8 cellular contexts compared by ENCODE assay signal in genomic region chr13:110952135-110952534, GRCh38. TPM values are rescaled to one million over a fixed set of nuclear protein-coding genes. Genes with fewer than 3 reads are reported as not detected.
DNase-seq lines count a peak whose midpoint lies in the region; ATAC-seq and TF ChIP-seq lines count a peak whose summit lies in the region.
"Not testable (repeated sequence)": the region's sequence is repeated elsewhere in the genome, so short reads cannot be mapped to it uniquely, and the experiment has no call there.

No MANE protein-coding gene starts in this region.

- H3K9me3 ChIP-seq in HEK293 (ENCODE audit: control insufficient read depth, insufficient read depth, low read depth, low read length): not testable (repeated sequence)

- H3K4me3 ChIP-seq in HEK293 (ENCODE audit: low read depth, low read length): not testable (repeated sequence)

- peak; percentile 35 for DNase-seq in MCF 10A (ENCODE audit: unreplicated experiment)
- DNase-seq in stimulated activated naive CD8-positive, alpha-beta T cell treated with anti-CD3 and anti-CD28 coated beads, Interleukin-15, amount 100 ng/mL, for 72 hours: peak in 1 of 2 donors; percentile 45

- H3K4me3 Mint-ChIP-seq in MCF 10A (ENCODE audit: unreplicated experiment); stimulated activated naive CD8-positive, alpha-beta T cell treated with anti-CD3 and anti-CD28 coated beads, Interleukin-15, amount 100 ng/mL, for 72 hours: not testable (repeated sequence)

- H3K27ac ChIP-seq in HEK293 (ENCODE audit: extremely low read depth, low read depth, low read length): not testable (repeated sequence)

- H3K4me1 Mint-ChIP-seq in MCF 10A (ENCODE audit: insufficient read depth, unreplicated experiment): peaks cover 14% of the 10 kb centered on the region
- H3K4me1 Mint-ChIP-seq in stimulated activated naive CD8-positive, alpha-beta T cell treated with anti-CD3 and anti-CD28 coated beads, Interleukin-15, amount 100 ng/mL, for 72 hours: peaks cover 13% of the 10 kb centered on the region

- CTCF ChIA-PET in HEK293 (lab: Yijun Ruan, JAX); MCF 10A (lab: Yijun Ruan, JAX): not testable (repeated sequence)

- ATAC-seq in GM18861 (IDR thresholded peaks at IDR 0.05; ENCODE audit: unreplicated experiment) (peak; percentile 60), GM21360 (IDR thresholded peaks at IDR 0.05; ENCODE audit: unreplicated experiment) (peak; percentile 54), HG03039 (IDR thresholded peaks at IDR 0.05; ENCODE audit: unreplicated experiment) (peak; percentile 57), HG03521 (IDR thresholded peaks at IDR 0.05; ENCODE audit: unreplicated experiment) (peak; percentile 35)
- ATAC-seq in activated CD4-positive, CD25-positive, alpha-beta regulatory T cell treated with anti-CD3 and anti-CD28 coated beads, Interleukin-2, amount 50 U/mL, for 24 hours: peak; percentile 62 to 69
- ATAC-seq in stimulated activated naive CD8-positive, alpha-beta T cell treated with anti-CD3 and anti-CD28 coated beads, Interleukin-15, amount 100 ng/mL, for 72 hours: peak; percentile 90

- TF ChIP-seq CTCF in HEK293 (tag by site-specific recombination; IDR thresholded peaks at IDR 0.05); MCF 10A (IDR thresholded peaks at IDR 0.05; ENCODE audit: unreplicated experiment): not testable (repeated sequence)

- intact Hi-C loops in MCF 10A (cut with micrococcal nuclease): not testable (repeated sequence)

- POLR2A ChIA-PET in HEK293 (lab: Yijun Ruan, JAX): not testable (repeated sequence)
- POLR2A ChIA-PET in MCF 10A (lab: Yijun Ruan, JAX): interaction anchor here (0.7 to 2.1 kb wide), 2 partner anchors 37 to 92 kb away, joined by 3 to 5 read pairs; partner anchors contain the start of gene ANKRD10

- not testable (repeated sequence) for H3K27me3 Mint-ChIP-seq in MCF 10A (ENCODE audit: insufficient read depth, unreplicated experiment)
- peaks cover 23% of the 10 kb centered on the region for H3K27me3 Mint-ChIP-seq in stimulated activated naive CD8-positive, alpha-beta T cell treated with anti-CD3 and anti-CD28 coated beads, Interleukin-15, amount 100 ng/mL, for 72 hours

- H3K36me3 ChIP-seq in HEK293 (ENCODE audit: control insufficient read depth in 2 of 2, insufficient read depth in 1 of 2, low read length in 2 of 2): not testable (repeated sequence)

- H3K36me3 Mint-ChIP-seq in MCF 10A (ENCODE audit: insufficient read depth, unreplicated experiment): not testable (repeated sequence)

- BruUV-seq in MCF 10A (replicated peaks; lab: Mats Ljungman, UMichigan): not testable (repeated sequence)

- not testable (repeated sequence) for H3K27ac Mint-ChIP-seq in MCF 10A (ENCODE audit: low read depth, unreplicated experiment); stimulated activated naive CD8-positive, alpha-beta T cell treated with anti-CD3 and anti-CD28 coated beads, Interleukin-15, amount 100 ng/mL, for 72 hours

- not testable (repeated sequence) for H3K9me3 Mint-ChIP-seq in MCF 10A (ENCODE audit: unreplicated experiment); stimulated activated naive CD8-positive, alpha-beta T cell treated with anti-CD3 and anti-CD28 coated beads, Interleukin-15, amount 100 ng/mL, for 72 hours

- H3K4me1 ChIP-seq in HEK293 (ENCODE audit: control insufficient read depth, insufficient read depth, low read length): not testable (repeated sequence)

TF ChIP-seq in HEK293, 187 proteins besides CTCF, POLR2A, EP300 and RAD21:
- TF ChIP-seq ZFHX2 (tag by site-specific recombination; conservative IDR thresholded peaks at IDR 0.05) (peak; percentile 61; the same call in 1 of the 2 replicates), ZBTB17 (tag by site-specific recombination; IDR thresholded peaks at IDR 0.05) (peak; percentile 47), EGR2 (tag by site-specific recombination; IDR thresholded peaks at IDR 0.05; ENCODE audit: low read depth) (peak; percentile 49)

RNA-seq across cellular contexts. Expression of gene ANKRD10, which starts 37.3 kb away (rescaled TPM):
- total RNA-seq in MCF 10A (2022): 61.7 and 76.0 TPM in 2 replicates

Comparison
In these comparisons a context has a peak if more than half of its experiments do, and no peak if none do; other contexts are left out.
1. ATAC-seq: peak in every context shown above with its lines; median percentile 90 in stimulated activated naive CD8-positive, alpha-beta T cell treated with anti-CD3 and anti-CD28 coated beads, Interleukin-15, amount 100 ng/mL, for 72 hours; 66 in activated CD4-positive, CD25-positive, alpha-beta regulatory T cell treated with anti-CD3 and anti-CD28 coated beads, Interleukin-2, amount 50 U/mL, for 24 hours; 60 in GM18861; 57 in HG03039; 54 in GM21360; 35 in HG03521.